In genomic region chr16:50498756-50499155, GRCh38 we compare ENCODE assay signal across 30 cellular contexts. TPM values are rescaled to one million over a fixed set of nuclear protein-coding genes. Genes with fewer than 3 reads are reported as not detected.
DNase-seq lines count a peak whose midpoint lies in the region; ATAC-seq and TF ChIP-seq lines count a peak whose summit lies in the region.
"Had no signal": no experiment of that assay in that cellular context is flagged by ENCODE, and none has a peak within 500 bp of the region (broad histone marks: within the 10 kb centered on the region; RNA-seq: fewer than 3 reads in every experiment).

No MANE protein-coding gene starts in this region.

- no peaks in the 10 kb centered on the region for H3K9me3 ChIP-seq in aorta (ENCODE audit: control insufficient read depth, low read length)
- H3K9me3 ChIP-seq in ovary, result no peaks in the 10 kb centered on the region
- H3K9me3 ChIP-seq: left lung, SJCRH30, upper lobe of left lung had no signal

- H3K4me1 ChIP-seq in aorta (ENCODE audit: control insufficient read depth in 1 of 2, insufficient read depth in 2 of 2, low read length in 2 of 2) (peaks cover 6 to 7% of the 10 kb centered on the region in 2 donors), ovary (ENCODE audit: insufficient read depth) (no peaks in the 10 kb centered on the region)
- H3K4me1 ChIP-seq: left lung, SJCRH30, upper lobe of left lung had no signal

- H3K4me3 ChIP-seq in aorta (ENCODE audit: low read length in 2 of 2) (no peak overlapping the region), ovary (no peak overlapping the region)
- H3K4me3 ChIP-seq: left lung, SJCRH30, smooth muscle cell, stomach, upper lobe of left lung had no signal

- H3K4me1 Mint-ChIP-seq in nephron progenitor cell, result peaks cover 34% of the 10 kb centered on the region
- H3K4me1 Mint-ChIP-seq: activated CD4-positive, alpha-beta T cell treated with anti-CD3 and anti-CD28 coated beads, Interleukin-2, amount 10 ng/mL, durations not matched to agents 7 days and 5 days; activated naive CD4-positive, alpha-beta T cell treated with anti-CD3 and anti-CD28 coated beads, Interleukin-2, amount 50 U/mL, for 24 hours; CD8-positive, alpha-beta memory T cell; IgD-negative memory B cell had no signal

- H3K36me3 Mint-ChIP-seq in nephron progenitor cell (ENCODE audit: low read depth), result no peaks in the 10 kb centered on the region
- H3K36me3 Mint-ChIP-seq: activated naive CD4-positive, alpha-beta T cell treated with anti-CD3 and anti-CD28 coated beads, Interleukin-2, amount 50 U/mL, for 24 hours; CD8-positive, alpha-beta memory T cell; WTC11 had no signal

- no peak overlapping the region for H3K27ac Mint-ChIP-seq in nephron progenitor cell
- H3K27ac Mint-ChIP-seq: activated CD4-positive, alpha-beta T cell treated with anti-CD3 and anti-CD28 coated beads, Interleukin-2, amount 10 ng/mL, durations not matched to agents 7 days and 5 days; activated naive CD4-positive, alpha-beta T cell treated with anti-CD3 and anti-CD28 coated beads, Interleukin-2, amount 50 U/mL, for 24 hours; activated T-helper 1 cell treated with anti-CD3 and anti-CD28 coated beads, Interleukin-12 subunit alpha, Interleukin-12 subunit beta, Interleukin-2, Interleukin-4 antibody, amounts not matched to agents 30 ng/mL and 10 ng/mL and 1 ng/mL, durations not matched to agents 14 hours and 24 hours and 36 hours; CD8-positive, alpha-beta memory T cell; IgD-negative memory B cell; WTC11 had no signal

- 2 to 5% methylated on average over 6 of the region's 6 CpGs for WGBS in aorta, 2 donors
- 16 to 28% (median 19%) methylated on average over 6 of the region's 6 CpGs for WGBS in ovary, 3 donors

- DNase-seq in DMS 273 (lab: John Stamatoyannopoulos, UW; ENCODE audit: unreplicated experiment) (peak; percentile 12), DMS 273 treated with DMSO at 0.1 percent for 48 hours (lab: John Stamatoyannopoulos, UW) (no peak), ecto neural progenitor cell (ENCODE audit: low spot score) (peak; percentile 36), nephron progenitor cell (no peak), aorta (peak in 1 of 2 donors; percentile 68), ovary (no peak)
- DNase-seq in activated naive CD4-positive, alpha-beta T cell (lab: John Stamatoyannopoulos, UW), result no peak
- DNase-seq: activated CD4-positive, alpha-beta T cell treated with anti-CD3 and anti-CD28 coated beads, Interleukin-2, amount 10 ng/mL, durations not matched to agents 7 days and 5 days; AML-193; CD8-positive, alpha-beta memory T cell; HCEC 1CT; left lung; mesenchymal stem cell; NCI-H1092; NCI-H187; NCI-H526 treated with DMSO at 0.1 percent for 48 hours; SJCRH30; stimulated activated CD4-positive, alpha-beta T cell treated with anti-CD3 and anti-CD28 coated beads, Interleukin-1b, Interleukin-23, amount 100 ng/mL, for 48 hours; stimulated activated CD8-positive, alpha-beta memory T cell treated with anti-CD3 and anti-CD28 coated beads, Interleukin-4, amount 100 ng/mL, for 48 hours; stomach; upper lobe of left lung had no signal

- H3K27ac ChIP-seq in aorta (ENCODE audit: low read depth in 1 of 2, low read length in 2 of 2), result peak overlapping the region; percentile 88 to 99
- no peak overlapping the region for H3K27ac ChIP-seq in ovary
- H3K27ac ChIP-seq: 22Rv1, SJCRH30 had no signal

- H3K27me3 ChIP-seq in aorta (ENCODE audit: control insufficient read depth in 1 of 2, insufficient read depth in 2 of 2, low read length in 1 of 2), result no peaks in the 10 kb centered on the region
- no peaks in the 10 kb centered on the region for H3K27me3 ChIP-seq in ovary
- H3K27me3 ChIP-seq: SJCRH30, stomach, upper lobe of left lung had no signal

- TF ChIP-seq CTCF in nephron progenitor cell (IDR thresholded peaks at IDR 0.05) (no peak), ovary (IDR thresholded peaks at IDR 0.05) (no peak)

- H3K4me3 Mint-ChIP-seq in nephron progenitor cell, result peak overlapping the region; percentile 4
- H3K4me3 Mint-ChIP-seq: activated CD4-positive, alpha-beta T cell treated with anti-CD3 and anti-CD28 coated beads, Interleukin-2, amount 10 ng/mL, durations not matched to agents 7 days and 5 days; activated naive CD4-positive, alpha-beta T cell treated with anti-CD3 and anti-CD28 coated beads, Interleukin-2, amount 50 U/mL, for 24 hours; activated T-helper 1 cell treated with anti-CD3 and anti-CD28 coated beads, Interleukin-12 subunit alpha, Interleukin-12 subunit beta, Interleukin-2, Interleukin-4 antibody, amounts not matched to agents 30 ng/mL and 10 ng/mL and 1 ng/mL, durations not matched to agents 14 hours and 24 hours and 36 hours; CD8-positive, alpha-beta memory T cell; IgD-negative memory B cell; WTC11 had no signal

- ATAC-seq in aorta (ENCODE audit: low FRiP score) (peak; percentile 66), HG03095 (IDR thresholded peaks at IDR 0.05; ENCODE audit: unreplicated experiment) (no peak)
- ATAC-seq: left lung, Panc1, WTC11 had no signal

- no peaks in the 10 kb centered on the region for H3K36me3 ChIP-seq in aorta (ENCODE audit: control insufficient read depth in 1 of 2, insufficient read depth in 2 of 2, low read length in 1 of 2)
- H3K36me3 ChIP-seq in ovary, result no peaks in the 10 kb centered on the region
- H3K36me3 ChIP-seq: left lung, SJCRH30, stomach, upper lobe of left lung had no signal

- peaks cover 10% of the 10 kb centered on the region for H3K9me3 Mint-ChIP-seq in nephron progenitor cell
- H3K9me3 Mint-ChIP-seq: activated naive CD4-positive, alpha-beta T cell treated with anti-CD3 and anti-CD28 coated beads, Interleukin-2, amount 50 U/mL, for 24 hours; activated T-helper 1 cell treated with anti-CD3 and anti-CD28 coated beads, Interleukin-12 subunit alpha, Interleukin-12 subunit beta, Interleukin-2, Interleukin-4 antibody, amounts not matched to agents 30 ng/mL and 10 ng/mL and 1 ng/mL, durations not matched to agents 14 hours and 24 hours and 36 hours; CD8-positive, alpha-beta memory T cell; IgD-negative memory B cell had no signal

- intact Hi-C loops in aorta (cut with DNase I), result loop anchor here (2.0 to 5.0 kb wide), 2 partner anchors 50 to 126 kb away; partner anchors contain the start of gene NKD1 (in 1 of the 2)
- intact Hi-C loops in ovary (cut with DNase I), result no loop called here

- H3K27me3 Mint-ChIP-seq in nephron progenitor cell (ENCODE audit: low read depth, poor library complexity), result peaks cover 7% of the 10 kb centered on the region
- H3K27me3 Mint-ChIP-seq: activated CD4-positive, alpha-beta T cell treated with anti-CD3 and anti-CD28 coated beads, Interleukin-2, amount 10 ng/mL, durations not matched to agents 7 days and 5 days; activated naive CD4-positive, alpha-beta T cell treated with anti-CD3 and anti-CD28 coated beads, Interleukin-2, amount 50 U/mL, for 24 hours had no signal

- TF ChIP-seq EP300 in ovary (IDR thresholded peaks at IDR 0.05), result no peak

- no peak for TF ChIP-seq POLR2A in ovary (IDR thresholded peaks at IDR 0.05)

RNA-seq across cellular contexts. Expression of gene NKD1, which starts 49.4 kb away (rescaled TPM):
- total RNA-seq in aorta (10 to 100 TPM; 34.4 to 55.2 TPM), ovary (10 to 100 TPM in 6 of 7 donors, 1 to 10 TPM in 1; 3.3 to 72.1 (median 17.4) TPM)
- polyA plus RNA-seq in aorta (1 to 10 TPM; 5.1 to 7.6 TPM), ovary (1 to 10 TPM; 2.5 to 6.8 TPM)
- total RNA-seq: G401 had no signal
- polyA plus RNA-seq: IgD-negative memory B cell had no signal

Comparison
In these comparisons a context has a peak if more than half of its experiments do, and no peak if none do; other contexts are left out.
1. DNase-seq: peak in DMS 273 (single experiment) and ecto neural progenitor cell (single experiment); none in DMS 273 treated with DMSO at 0.1 percent for 48 hours (single experiment), nephron progenitor cell (single experiment), activated naive CD4-positive, alpha-beta T cell (0 of 4) and ovary (0 of 5).
2. H3K27ac ChIP-seq: peak in aorta (2 of 2); none in ovary (0 of 2).
3. intact Hi-C loops: an anchor here in aorta (2.0 to 5.0 kb wide); none called in ovary.